ENCODE assay signal across 8 cellular contexts in the genomic region with DNA sequence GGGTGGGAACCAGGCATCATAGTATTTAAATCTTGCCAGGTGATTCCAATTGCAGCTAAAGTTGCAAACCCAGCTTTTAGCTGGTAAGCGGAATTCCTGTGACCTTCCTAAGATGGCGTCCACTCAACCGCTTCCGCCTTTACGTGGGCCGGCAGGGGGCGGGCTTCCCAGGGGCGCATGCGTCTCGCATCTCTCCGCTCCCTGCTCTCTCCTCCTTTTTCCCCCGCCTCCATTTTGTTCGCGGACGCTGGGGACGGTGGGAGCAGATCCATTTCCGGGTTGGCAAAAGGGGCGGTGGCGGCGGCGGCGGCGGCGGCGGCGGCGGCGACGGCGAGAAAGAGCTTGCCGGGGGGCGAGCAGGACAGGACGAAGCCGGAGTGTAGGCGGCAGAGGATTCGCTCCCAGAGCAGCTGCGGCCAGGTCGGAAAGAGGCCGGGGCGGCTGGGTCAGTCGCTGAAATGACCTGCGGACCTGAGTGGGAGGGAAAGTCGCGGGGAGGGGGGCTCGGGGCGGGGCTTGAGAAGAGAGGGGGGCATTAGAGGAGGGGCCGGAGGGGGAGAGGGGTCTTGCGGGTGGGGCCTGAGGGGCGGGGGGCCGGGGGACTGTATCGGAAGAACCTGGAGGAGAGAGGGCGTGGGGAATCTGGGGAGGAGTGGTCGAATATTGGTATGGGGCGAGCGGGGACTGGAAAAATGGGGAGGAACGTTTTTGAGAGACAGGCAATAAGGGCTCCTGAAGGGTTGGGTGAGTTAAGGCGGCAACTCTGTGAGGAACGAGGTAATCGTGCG.
DNase-seq lines count a peak whose midpoint lies in the region; ATAC-seq lines count a peak whose summit lies in the region.

A gene with protein sequence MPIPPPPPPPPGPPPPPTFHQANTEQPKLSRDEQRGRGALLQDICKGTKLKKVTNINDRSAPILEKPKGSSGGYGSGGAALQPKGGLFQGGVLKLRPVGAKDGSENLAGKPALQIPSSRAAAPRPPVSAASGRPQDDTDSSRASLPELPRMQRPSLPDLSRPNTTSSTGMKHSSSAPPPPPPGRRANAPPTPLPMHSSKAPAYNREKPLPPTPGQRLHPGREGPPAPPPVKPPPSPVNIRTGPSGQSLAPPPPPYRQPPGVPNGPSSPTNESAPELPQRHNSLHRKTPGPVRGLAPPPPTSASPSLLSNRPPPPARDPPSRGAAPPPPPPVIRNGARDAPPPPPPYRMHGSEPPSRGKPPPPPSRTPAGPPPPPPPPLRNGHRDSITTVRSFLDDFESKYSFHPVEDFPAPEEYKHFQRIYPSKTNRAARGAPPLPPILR (plus strand): TSS at position 232 of the 788 bp plus-strand sequence. CDS start 37,156 bp downstream, outside the sequence.

- H3K36me3 Mint-ChIP-seq in central memory CD8-positive, alpha-beta T cell (ENCODE audit: insufficient read depth) = peaks cover 21% of the 10 kb centered on the region

- H3K4me1 Mint-ChIP-seq in central memory CD8-positive, alpha-beta T cell = peaks cover 30% of the 10 kb centered on the region

- peak within 1 kb of the TSS; percentile 96 for H3K27ac Mint-ChIP-seq in central memory CD8-positive, alpha-beta T cell (ENCODE audit: low read depth)

- no peaks in the 10 kb centered on the region for H3K27me3 Mint-ChIP-seq in central memory CD8-positive, alpha-beta T cell

- peak; percentile 83 for ATAC-seq in GM18907 (IDR thresholded peaks at IDR 0.05; ENCODE audit: unreplicated experiment)
- peak; percentile 86 for ATAC-seq in HG03196 (IDR thresholded peaks at IDR 0.05; ENCODE audit: unreplicated experiment)
- peak; percentile 91 for ATAC-seq in central memory CD8-positive, alpha-beta T cell (replicated peaks; ENCODE audit: extremely low read depth, poor library complexity, severe bottlenecking)

- H3K9me3 Mint-ChIP-seq in central memory CD8-positive, alpha-beta T cell = no peaks in the 10 kb centered on the region

- DNase-seq in AG08395 (ENCODE audit: low spot score) (peak; percentile 97), NCI-H345 treated with DMSO at 0.1 percent for 48 hours (lab: John Stamatoyannopoulos, UW; ENCODE audit: unreplicated experiment) (peak; percentile 93), islet precursor cell (peak; percentile 100)
- DNase-seq in activated CD4-positive, CD25-positive, alpha-beta regulatory T cell (lab: John Stamatoyannopoulos, UW) = peak; percentile 90 to 93 (median 91)
- DNase-seq in central memory CD8-positive, alpha-beta T cell (ENCODE audit: low spot score in 2 of 2) = peak; percentile 95
- DNase-seq in stimulated activated CD4-positive, alpha-beta T cell treated with anti-CD3 and anti-CD28 coated beads, Interleukin-12 subunit alpha, Interleukin-12 subunit beta, amount 100 ng/mL, for 48 hours (ENCODE audit: low read depth in 2 of 3, low spot score in 1 of 3) = peak; percentile 94 to 96 (median 95)

- peak within 1 kb of the TSS; percentile 83 for H3K4me3 Mint-ChIP-seq in central memory CD8-positive, alpha-beta T cell

Comparison
In these comparisons a context has a peak if more than half of its experiments do, and no peak if none do; other contexts are left out.
1. Peak in every context shown above with its lines: DNase-seq and ATAC-seq.